Comparison of ENCODE assay signal across 25 cellular contexts in genomic region chr11:111382451-111382850, GRCh38. TPM values are rescaled to one million over a fixed set of nuclear protein-coding genes. Genes with fewer than 3 reads are reported as not detected.
"Had no signal": no experiment of that assay in that cellular context is flagged by ENCODE, and none has a peak within 500 bp of the region (broad histone marks: within the 10 kb centered on the region; RNA-seq: fewer than 3 reads in every experiment).

No MANE protein-coding gene starts in this region.

- H3K36me3 ChIP-seq: esophagus muscularis mucosa, pancreas, stomach, suprapubic skin, tibial nerve had no signal

- H3K4me1 ChIP-seq: psoas muscle had no signal

- ATAC-seq: activated CD4-positive, CD25-positive, alpha-beta regulatory T cell treated with anti-CD3 and anti-CD28 coated beads, Interleukin-2, amount 50 U/mL, for 24 hours; activated CD8-positive, alpha-beta T cell treated with anti-CD3 and anti-CD28 coated beads, Interleukin-2, amount 10 ng/mL, durations not matched to agents 7 days and 5 days; left ventricle myocardium superior; pancreas; psoas muscle; right cardiac atrium had no signal

- H3K27me3 Mint-ChIP-seq: activated CD4-positive, alpha-beta T cell treated with anti-CD3 and anti-CD28 coated beads, Interleukin-2, amount 10 ng/mL, durations not matched to agents 7 days and 5 days; activated naive CD8-positive, alpha-beta T cell treated with anti-CD3 and anti-CD28 coated beads, Interleukin-2, amount 10 ng/mL, durations not matched to agents 7 days and 5 days had no signal

- DNase-seq: activated CD4-positive, alpha-beta T cell treated with anti-CD3 and anti-CD28 coated beads, Interleukin-2, amount 10 ng/mL, durations not matched to agents 7 days and 5 days; activated CD8-positive, alpha-beta T cell treated with anti-CD3 and anti-CD28 coated beads, Interleukin-2, amount 10 ng/mL, durations not matched to agents 7 days and 5 days; activated naive CD4-positive, alpha-beta T cell; activated naive CD8-positive, alpha-beta T cell treated with anti-CD3 and anti-CD28 coated beads, Interleukin-2, amount 10 ng/mL, durations not matched to agents 7 days and 5 days; amygdala; cerebellar nuclear complex; glutamatergic neuron; hypothalamus; left ventricle myocardium superior; mammary epithelial cell; midbrain; nephron progenitor cell; pancreas; psoas muscle; right cardiac atrium; stimulated activated CD4-positive, alpha-beta T cell treated with anti-CD3 and anti-CD28 coated beads, Interleukin-4, amount 100 ng/mL, for 4 hours; stomach had no signal

- H3K4me3 ChIP-seq: coronary artery, esophagus muscularis mucosa, pancreas, psoas muscle, stomach, suprapubic skin, tibial nerve had no signal

- FAIRE-seq: bronchial epithelial cell, frontal cortex, pancreas, urothelium cell line had no signal

- H3K4me3 Mint-ChIP-seq: activated CD4-positive, alpha-beta T cell treated with anti-CD3 and anti-CD28 coated beads, Interleukin-2, amount 10 ng/mL, durations not matched to agents 7 days and 5 days; activated CD8-positive, alpha-beta T cell treated with anti-CD3 and anti-CD28 coated beads, Interleukin-2, amount 10 ng/mL, durations not matched to agents 7 days and 5 days; activated naive CD8-positive, alpha-beta T cell treated with anti-CD3 and anti-CD28 coated beads, Interleukin-2, amount 10 ng/mL, durations not matched to agents 7 days and 5 days; nephron progenitor cell had no signal

- H3K27ac ChIP-seq: coronary artery, esophagus muscularis mucosa, pancreas, psoas muscle, stomach, suprapubic skin, tibial nerve had no signal

- H3K36me3 Mint-ChIP-seq: activated naive CD8-positive, alpha-beta T cell treated with anti-CD3 and anti-CD28 coated beads, Interleukin-2, amount 10 ng/mL, durations not matched to agents 7 days and 5 days had no signal

- H3K27ac Mint-ChIP-seq: activated CD4-positive, alpha-beta T cell treated with anti-CD3 and anti-CD28 coated beads, Interleukin-2, amount 10 ng/mL, durations not matched to agents 7 days and 5 days; activated CD8-positive, alpha-beta T cell treated with anti-CD3 and anti-CD28 coated beads, Interleukin-2, amount 10 ng/mL, durations not matched to agents 7 days and 5 days; activated naive CD8-positive, alpha-beta T cell treated with anti-CD3 and anti-CD28 coated beads, Interleukin-2, amount 10 ng/mL, durations not matched to agents 7 days and 5 days; nephron progenitor cell had no signal

- H3K27me3 ChIP-seq: pancreas, suprapubic skin had no signal

- H3K9me3 ChIP-seq: esophagus muscularis mucosa, pancreas, stomach, suprapubic skin, tibial nerve had no signal

RNA-seq across cellular contexts. Expression of gene POU2AF1, which starts 3.4 kb away (rescaled TPM):
- total RNA-seq: bronchial epithelial cell, frontal cortex, suprapubic skin had no signal
- polyA plus RNA-seq: right cardiac atrium had no signal
